Comparison of ENCODE assay signal across 8 cellular contexts in genomic region chr5:7927466-7928375, GRCh38. TPM values are rescaled to one million over a fixed set of nuclear protein-coding genes. Genes with fewer than 3 reads are reported as not detected.
DNase-seq lines count a peak whose midpoint lies in the region; ATAC-seq and TF ChIP-seq lines count a peak whose summit lies in the region.

No MANE protein-coding gene starts in this region.

- no peak overlapping the region for H3K27ac Mint-ChIP-seq in activated CD4-positive, alpha-beta memory T cell treated with anti-CD3 and anti-CD28 coated beads, Interleukin-2, amount 10 ng/mL, durations not matched to agents 7 days and 5 days

- peak; percentile 79 for TF ChIP-seq CTCF in fibroblast of pulmonary artery (IDR thresholded peaks at IDR 0.05; ENCODE audit: low read length, missing control alignments)

- no peaks in the 10 kb centered on the region for H3K9me3 Mint-ChIP-seq in activated CD4-positive, alpha-beta memory T cell treated with anti-CD3 and anti-CD28 coated beads, Interleukin-2, amount 10 ng/mL, durations not matched to agents 7 days and 5 days

- H3K4me3 Mint-ChIP-seq in activated CD4-positive, alpha-beta memory T cell treated with anti-CD3 and anti-CD28 coated beads, Interleukin-2, amount 10 ng/mL, durations not matched to agents 7 days and 5 days, result no peak overlapping the region

- no peaks in the 10 kb centered on the region for H3K4me1 Mint-ChIP-seq in activated CD4-positive, alpha-beta memory T cell treated with anti-CD3 and anti-CD28 coated beads, Interleukin-2, amount 10 ng/mL, durations not matched to agents 7 days and 5 days

- DNase-seq in D341Med (ENCODE audit: low spot score) (peak; percentile 78), NCI-H460 (ENCODE audit: extremely low read depth, low read depth) (peak; percentile 60), fibroblast of pulmonary artery (ENCODE audit: low read depth) (peak; percentile 66), non-pigmented ciliary epithelial cell (ENCODE audit: low read depth) (peak; percentile 13)
- DNase-seq in activated CD4-positive, alpha-beta memory T cell treated with anti-CD3 and anti-CD28 coated beads, Interleukin-2, amount 10 ng/mL, durations not matched to agents 7 days and 5 days, result peak; percentile 43

- peaks cover 2% of the 10 kb centered on the region for H3K27me3 Mint-ChIP-seq in activated CD4-positive, alpha-beta memory T cell treated with anti-CD3 and anti-CD28 coated beads, Interleukin-2, amount 10 ng/mL, durations not matched to agents 7 days and 5 days

- CTCF ChIA-PET in activated CD4-positive, alpha-beta memory T cell treated with anti-CD3 and anti-CD28 coated beads, Interleukin-2, amount 10 ng/mL, durations not matched to agents 7 days and 5 days (lab: Charles Lee), result interaction anchor here (0.6 to 2.2 kb wide), 5 partner anchors 10 to 1280 kb away, joined by 3 to 7 read pairs (median 3); no protein-coding TSS in a partner anchor

- no peaks in the 10 kb centered on the region for H3K36me3 Mint-ChIP-seq in activated CD4-positive, alpha-beta memory T cell treated with anti-CD3 and anti-CD28 coated beads, Interleukin-2, amount 10 ng/mL, durations not matched to agents 7 days and 5 days (ENCODE audit: low read depth)

- POLR2A ChIA-PET in activated CD4-positive, alpha-beta memory T cell treated with anti-CD3 and anti-CD28 coated beads, Interleukin-2, amount 10 ng/mL, durations not matched to agents 7 days and 5 days (lab: Charles Lee), result no interaction called here

- peak; percentile 78 for ATAC-seq in GM19397 (IDR thresholded peaks at IDR 0.05; ENCODE audit: unreplicated experiment)
- ATAC-seq in HG03460 (IDR thresholded peaks at IDR 0.05; ENCODE audit: unreplicated experiment), result peak; percentile 91
- no peak for ATAC-seq in GM18520 (IDR thresholded peaks at IDR 0.05; ENCODE audit: unreplicated experiment)

- no peak overlapping the region for H3K4me3 ChIP-seq in fibroblast of pulmonary artery (replicated peaks; ENCODE audit: low read depth, low read length)

RNA-seq across cellular contexts. Expression of gene MTRR, which starts 58.8 kb away (rescaled TPM):
- 69.5 and 88.2 TPM in 2 replicates for total RNA-seq in NCI-H460 (2014; rRNA removed; shearing (Covaris generic))
- polyA plus RNA-seq in NCI-H460 (2014; cell fraction: nucleus; rRNA removed), result 45.1 and 88.9 TPM in 2 replicates
- 10 to 100 TPM; 58.4 to 65.3 TPM for total RNA-seq in activated CD4-positive, alpha-beta memory T cell treated with anti-CD3 and anti-CD28 coated beads, Interleukin-2, amount 10 ng/mL, durations not matched to agents 7 days and 5 days

RNA-seq across cellular contexts. Expression of gene FASTKD3, which starts 58.9 kb away (rescaled TPM):
- total RNA-seq in NCI-H460 (2014; rRNA removed; shearing (Covaris generic)), result 23.7 and 25.2 TPM in 2 replicates
- polyA plus RNA-seq in NCI-H460 (2014; cell fraction: nucleus; rRNA removed), result 36.2 and 41.1 TPM in 2 replicates
- 10 to 100 TPM; 12.5 to 13.4 TPM for total RNA-seq in activated CD4-positive, alpha-beta memory T cell treated with anti-CD3 and anti-CD28 coated beads, Interleukin-2, amount 10 ng/mL, durations not matched to agents 7 days and 5 days

Comparison
In these comparisons a context has a peak if more than half of its experiments do, and no peak if none do; other contexts are left out.
1. DNase-seq: peak in every context shown above with its lines; median percentile 78 in D341Med; 66 in fibroblast of pulmonary artery; 60 in NCI-H460; 43 in activated CD4-positive, alpha-beta memory T cell treated with anti-CD3 and anti-CD28 coated beads, Interleukin-2, amount 10 ng/mL, durations not matched to agents 7 days and 5 days; 13 in non-pigmented ciliary epithelial cell.